1 cellular context compared by ENCODE assay signal in genomic region chr3:4613366-4613765, GRCh38.
TF ChIP-seq lines count a peak whose summit lies in the region.

No MANE protein-coding gene starts in this region.

TF ChIP-seq in K562, 482 proteins besides CTCF, POLR2A, EP300 and RAD21 (continued from another document):
- no peak for TF ChIP-seq CHD7 (IDR thresholded peaks at IDR 0.05; ENCODE audit: low read depth, low read length)
- TF ChIP-seq ATF7 (IDR thresholded peaks at IDR 0.05), result peak; percentile 53; the same call in 1 of the 2 replicates
- TF ChIP-seq CEBPG (CRISPR knock-in tag; IDR thresholded peaks at IDR 0.05), result no peak
- TF ChIP-seq CEBPG (tag; conservative IDR thresholded peaks at IDR 0.05 in 1 of 2, IDR thresholded peaks at IDR 0.05 in 1 of 2), result peak in 1 of 2 experiments; percentile 51; a peak in 1 of 4 replicates
- TF ChIP-seq BMI1 (IDR thresholded peaks at IDR 0.05; ENCODE audit: low read length), result no peak
